Comparison of ENCODE assay signal across 18 cellular contexts in genomic region chr2:95361216-95361980, GRCh38.
"Had no signal": no experiment of that assay in that cellular context is flagged by ENCODE, and none has a peak within 500 bp of the region (broad histone marks: within the 10 kb centered on the region; RNA-seq: fewer than 3 reads in every experiment).

No MANE protein-coding gene starts in this region.

- H3K36me3 ChIP-seq: ascending aorta, breast epithelium, gastrocnemius medialis, heart right ventricle, thoracic aorta had no signal

- H3K4me3 ChIP-seq: ascending aorta, breast epithelium, gastrocnemius medialis, heart right ventricle, thoracic aorta had no signal

- H3K9me3 Mint-ChIP-seq: activated CD4-positive, alpha-beta memory T cell treated with anti-CD3 and anti-CD28 coated beads, Interleukin-2, amount 10 ng/mL, durations not matched to agents 7 days and 5 days; activated naive CD8-positive, alpha-beta T cell treated with anti-CD3 and anti-CD28 coated beads, Interleukin-2, amount 50 U/mL, for 24 hours; memory B cell; nephron; stimulated activated naive CD8-positive, alpha-beta T cell treated with anti-CD3 and anti-CD28 coated beads, Interleukin-15, amount 100 ng/mL, for 72 hours had no signal

- H3K4me1 Mint-ChIP-seq: activated CD4-positive, alpha-beta memory T cell treated with anti-CD3 and anti-CD28 coated beads, Interleukin-2, amount 10 ng/mL, durations not matched to agents 7 days and 5 days; activated naive CD8-positive, alpha-beta T cell treated with anti-CD3 and anti-CD28 coated beads, Interleukin-2, amount 50 U/mL, for 24 hours; memory B cell; nephron; stimulated activated naive CD8-positive, alpha-beta T cell treated with anti-CD3 and anti-CD28 coated beads, Interleukin-15, amount 100 ng/mL, for 72 hours had no signal

- H3K4me3 Mint-ChIP-seq: activated CD4-positive, alpha-beta memory T cell treated with anti-CD3 and anti-CD28 coated beads, Interleukin-2, amount 10 ng/mL, durations not matched to agents 7 days and 5 days; activated naive CD8-positive, alpha-beta T cell treated with anti-CD3 and anti-CD28 coated beads, Interleukin-2, amount 50 U/mL, for 24 hours; memory B cell; nephron; stimulated activated naive CD8-positive, alpha-beta T cell treated with anti-CD3 and anti-CD28 coated beads, Interleukin-15, amount 100 ng/mL, for 72 hours had no signal

- H3K27me3 Mint-ChIP-seq: stimulated activated naive CD8-positive, alpha-beta T cell treated with anti-CD3 and anti-CD28 coated beads, Interleukin-15, amount 100 ng/mL, for 72 hours had no signal

- ATAC-seq: activated naive CD8-positive, alpha-beta T cell treated with anti-CD3 and anti-CD28 coated beads, Interleukin-2, amount 50 U/mL, for 24 hours; gastrocnemius medialis; left colon; right cardiac atrium; SK-N-SH treated with all-trans-retinoic acid at 6 μM for 48 hours; stimulated activated naive CD8-positive, alpha-beta T cell treated with anti-CD3 and anti-CD28 coated beads, Interleukin-15, amount 100 ng/mL, for 72 hours had no signal

- H3K36me3 Mint-ChIP-seq: memory B cell had no signal

- H3K27ac ChIP-seq: ascending aorta, breast epithelium, gastrocnemius medialis, heart right ventricle, thoracic aorta had no signal

- H3K4me1 ChIP-seq: ascending aorta, breast epithelium, gastrocnemius medialis had no signal

- H3K27ac Mint-ChIP-seq: activated CD4-positive, alpha-beta memory T cell treated with anti-CD3 and anti-CD28 coated beads, Interleukin-2, amount 10 ng/mL, durations not matched to agents 7 days and 5 days; activated naive CD8-positive, alpha-beta T cell treated with anti-CD3 and anti-CD28 coated beads, Interleukin-2, amount 50 U/mL, for 24 hours; memory B cell; nephron; progenitor cell of endocrine pancreas had no signal

- H3K9me3 ChIP-seq: ascending aorta, breast epithelium, gastrocnemius medialis, heart right ventricle, thoracic aorta had no signal

- H3K27me3 ChIP-seq: ascending aorta, breast epithelium, gastrocnemius medialis, heart right ventricle had no signal

- DNase-seq: activated CD4-positive, alpha-beta memory T cell treated with anti-CD3 and anti-CD28 coated beads, Interleukin-2, amount 10 ng/mL, durations not matched to agents 7 days and 5 days; activated naive CD8-positive, alpha-beta T cell treated with anti-CD3 and anti-CD28 coated beads, Interleukin-2, amount 50 U/mL, for 24 hours; dermis blood vessel endothelial cell; gastrocnemius medialis; heart right ventricle; left colon; occipital lobe; right cardiac atrium; SHP77 treated with DMSO at 0.1 percent for 48 hours; stimulated activated CD4-positive, alpha-beta T cell treated with anti-CD3 and anti-CD28 coated beads, Interleukin-1b, Interleukin-23, amount 100 ng/mL, for 48 hours; stimulated activated naive CD8-positive, alpha-beta T cell treated with anti-CD3 and anti-CD28 coated beads, Interleukin-15, amount 100 ng/mL, for 72 hours had no signal
